Comparison of ENCODE assay signal across 9 cellular contexts in genomic region chr2:110748489-110748867, GRCh38. TPM values are rescaled to one million over a fixed set of nuclear protein-coding genes. Genes with fewer than 3 reads are reported as not detected.
DNase-seq lines count a peak whose midpoint lies in the region; ATAC-seq, FAIRE-seq and TF ChIP-seq lines count a peak whose summit lies in the region.
"Had no signal": no experiment of that assay in that cellular context is flagged by ENCODE, and none has a peak within 500 bp of the region (broad histone marks: within the 10 kb centered on the region; RNA-seq: fewer than 3 reads in every experiment).

No MANE protein-coding gene starts in this region.

- WGBS in hepatocyte (ENCODE audit: low lambda C conversion rate, missing lambda C conversion rate) = 61% methylated on average over 6 of the region's 6 CpGs

- H3K9me3 ChIP-seq in hepatocyte (ENCODE audit: low read depth) = no peaks in the 10 kb centered on the region

- no peaks in the 10 kb centered on the region for H3K9me2 ChIP-seq in hepatocyte (replicated peaks; ENCODE audit: insufficient read depth)

- H3K9me3 Mint-ChIP-seq in natural killer cell = no peaks in the 10 kb centered on the region
- H3K9me3 Mint-ChIP-seq: nephron had no signal

- H4K20me1 ChIP-seq in hepatocyte (ENCODE audit: insufficient read depth, poor library complexity, severe bottlenecking) = no peaks in the 10 kb centered on the region

- H3K27me3 ChIP-seq in hepatocyte = peaks cover 24% of the 10 kb centered on the region

- H3K36me3 Mint-ChIP-seq in natural killer cell = no peaks in the 10 kb centered on the region

- H3K36me3 ChIP-seq in hepatocyte (replicated peaks; ENCODE audit: insufficient read depth, low read depth) = no peaks in the 10 kb centered on the region

- intact Hi-C loops in natural killer cell (cut with micrococcal nuclease) = no loop called here

- no peak for TF ChIP-seq CTCF in natural killer cell (IDR thresholded peaks at IDR 0.05)
- TF ChIP-seq CTCF in hepatocyte (IDR thresholded peaks at IDR 0.05; ENCODE audit: poor library complexity) = no peak

- ATAC-seq in HG02623 (IDR thresholded peaks at IDR 0.05; ENCODE audit: unreplicated experiment) = peak; percentile 95
- peak; percentile 44 to 83 (median 72) for ATAC-seq in natural killer cell
- ATAC-seq in esophagus mucosa = no peak

- H3K79me2 ChIP-seq in hepatocyte = no peaks in the 10 kb centered on the region

- FAIRE-seq in GM18507 (lab: Jason Lieb, UNC) = peak; percentile 98

- no peak overlapping the region for H3K4me2 ChIP-seq in hepatocyte

- no peak overlapping the region for H3K4me3 ChIP-seq in hepatocyte

- H3K27ac ChIP-seq in hepatocyte = no peak overlapping the region

- no peaks in the 10 kb centered on the region for H3K4me1 ChIP-seq in hepatocyte (ENCODE audit: insufficient read depth)

- H3K4me1 Mint-ChIP-seq in natural killer cell = peaks cover 12 to 18% of the 10 kb centered on the region in 2 donors

- H3K4me3 Mint-ChIP-seq in natural killer cell = peak overlapping the region; percentile 22
- H3K4me3 Mint-ChIP-seq: nephron had no signal

- H3K27ac Mint-ChIP-seq in natural killer cell = no peak overlapping the region
- H3K27ac Mint-ChIP-seq: nephron had no signal

- DNase-seq in GM18507 (ENCODE audit: extremely low spot score, insufficient read length, low read depth) (peak; percentile 68), NCI-H1436 treated with DMSO at 0.1 percent for 48 hours (lab: John Stamatoyannopoulos, UW) (peak; percentile 26), natural killer cell (no peak), hepatocyte (ENCODE audit: low spot score) (no peak), occipital lobe (lab: John Stamatoyannopoulos, UW) (no peak)
- DNase-seq in activated CD4-positive, alpha-beta T cell treated with anti-CD3 and anti-CD28 coated beads, Interleukin-2, amount 50 U/mL, for 48 hours = peak; percentile 66 to 76

- H3K27me3 Mint-ChIP-seq in natural killer cell (ENCODE audit: low read depth in 2 of 2) = peaks cover 33 to 46% of the 10 kb centered on the region in 2 donors

- H2AFZ ChIP-seq in hepatocyte = no peak overlapping the region

RNA-seq across cellular contexts. Expression of gene ACOXL, which starts 16.1 kb away (rescaled TPM):
- total RNA-seq in natural killer cell (not detected), hepatocyte (0.23 and 0.36 TPM in 2 replicates), esophagus mucosa (not detected), occipital lobe (not detected)
- polyA plus RNA-seq in hepatocyte = 0.57 and 1.1 TPM in 2 replicates

Comparison
In these comparisons a context has a peak if more than half of its experiments do, and no peak if none do; other contexts are left out.
1. DNase-seq: peak in GM18507 (single experiment), NCI-H1436 treated with DMSO at 0.1 percent for 48 hours (single experiment) and activated CD4-positive, alpha-beta T cell treated with anti-CD3 and anti-CD28 coated beads, Interleukin-2, amount 50 U/mL, for 48 hours (2 of 2); none in natural killer cell (single experiment), hepatocyte (single experiment) and occipital lobe (single experiment).